11 cellular contexts compared by ENCODE assay signal in the genomic region with DNA sequence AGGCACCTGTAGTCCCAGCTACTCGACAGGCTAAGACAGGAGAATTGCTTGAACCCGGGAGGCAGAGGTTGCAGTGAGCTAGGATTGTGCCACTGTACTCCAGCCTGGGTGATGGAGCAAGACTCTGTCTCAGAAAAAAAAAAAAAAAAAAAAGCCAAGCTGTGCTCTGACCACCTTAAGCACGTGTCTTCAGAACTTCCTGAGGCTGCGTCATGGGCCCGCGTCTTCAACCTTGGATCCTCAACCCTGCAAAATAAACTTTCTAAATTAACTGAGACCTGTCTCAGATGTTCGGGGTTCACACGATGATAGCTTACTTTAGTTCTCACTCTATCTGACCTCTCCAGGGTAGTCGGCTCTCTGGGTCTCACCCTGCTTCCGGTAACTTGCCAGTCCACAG.
DNase-seq lines count a peak whose midpoint lies in the region; ATAC-seq, FAIRE-seq and TF ChIP-seq lines count a peak whose summit lies in the region.
"Had no signal": no experiment of that assay in that cellular context is flagged by ENCODE, and none has a peak within 500 bp of the region (broad histone marks: within the 10 kb centered on the region; RNA-seq: fewer than 3 reads in every experiment).

No MANE protein-coding gene starts in this region.

- no peaks in the 10 kb centered on the region for H3F3A ChIP-seq in GM23338 (replicated peaks; ENCODE audit: low read depth)

- H3K27me3 Mint-ChIP-seq in GM23338 (ENCODE audit: insufficient read depth, low read depth, poor library complexity) = peaks cover 7% of the 10 kb centered on the region
- no peaks in the 10 kb centered on the region for H3K27me3 Mint-ChIP-seq in activated naive CD4-positive, alpha-beta T cell treated with anti-CD3 and anti-CD28 coated beads for 36 hours (ENCODE audit: low read depth)

- H3K4me3 ChIP-seq in GM23338 = no peak overlapping the region
- H3K4me3 ChIP-seq in small intestine (ENCODE audit: low read depth in 1 of 2, low read length in 2 of 2) = no peak overlapping the region
- no peak overlapping the region for H3K4me3 ChIP-seq in OCI-LY7 (ENCODE audit: low read depth, low read length, poor library complexity, severe bottlenecking)

- H2AFZ ChIP-seq in GM23338 = 0 out of 2 replicates have a peak overlapping the region, but pooled peaks have one; percentile 18
- no peak overlapping the region for H2AFZ ChIP-seq in OCI-LY7 (ENCODE audit: low read length)

- no peaks in the 10 kb centered on the region for H4K20me1 ChIP-seq in GM23338 (replicated peaks; ENCODE audit: insufficient read depth)
- no peaks in the 10 kb centered on the region for H4K20me1 ChIP-seq in OCI-LY7 (ENCODE audit: insufficient read depth, low read length)

- TF ChIP-seq CTCF in GM23338 (conservative IDR thresholded peaks at IDR 0.05; ENCODE audit: low read depth in 2 of 2) (no peak), OCI-LY7 (conservative IDR thresholded peaks at IDR 0.05; ENCODE audit: low read length) (no peak)

- intact Hi-C loops in activated naive CD4-positive, alpha-beta T cell treated with anti-CD3 and anti-CD28 coated beads for 36 hours (cut with micrococcal nuclease) = no loop called here
- intact Hi-C loops in OCI-LY7 (cut with micrococcal nuclease; ENCODE audit: unreplicated experiment) = no loop called here

- no peak overlapping the region; the same call in 1 of the 2 replicates for H3K27ac Mint-ChIP-seq in GM23338
- H3K27ac Mint-ChIP-seq in activated naive CD4-positive, alpha-beta T cell treated with anti-CD3 and anti-CD28 coated beads for 36 hours = peak overlapping the region; percentile 57

- H3K79me2 ChIP-seq in GM23338 (replicated peaks; ENCODE audit: insufficient read depth) (no peaks in the 10 kb centered on the region), OCI-LY7 (ENCODE audit: insufficient read depth, low read depth, low read length) (no peaks in the 10 kb centered on the region)

- H3K9me2 ChIP-seq in GM23338 (ENCODE audit: insufficient read depth) = no peaks in the 10 kb centered on the region
- H3K9me2 ChIP-seq in OCI-LY7 (ENCODE audit: insufficient read depth, low read length) = no peaks in the 10 kb centered on the region

- no peaks in the 10 kb centered on the region for H3K9me3 ChIP-seq in small intestine (ENCODE audit: control insufficient read depth, low read depth)
- H3K9me3 ChIP-seq in OCI-LY7 (ENCODE audit: low read length) = no peaks in the 10 kb centered on the region

- H3K4me1 Mint-ChIP-seq in GM23338 = peaks cover 19% of the 10 kb centered on the region
- H3K4me1 Mint-ChIP-seq in activated naive CD4-positive, alpha-beta T cell treated with anti-CD3 and anti-CD28 coated beads for 36 hours (ENCODE audit: low read depth) = peaks cover 54% of the 10 kb centered on the region

- H3K4me1 ChIP-seq in GM23338 (ENCODE audit: insufficient read depth) = peaks cover 6% of the 10 kb centered on the region; the same call in 1 of the 2 replicates
- H3K4me1 ChIP-seq in small intestine (ENCODE audit: control insufficient read depth in 2 of 2, insufficient read depth in 1 of 2, low read depth in 1 of 2, low read length in 1 of 2) = no peaks in the 10 kb centered on the region
- peaks cover 50% of the 10 kb centered on the region for H3K4me1 ChIP-seq in OCI-LY7 (ENCODE audit: insufficient read depth, low read length, poor library complexity, severe bottlenecking)

- no peak overlapping the region for H3K27ac ChIP-seq in GM23338 (ENCODE audit: low read depth)
- H3K27ac ChIP-seq in small intestine (ENCODE audit: low read depth in 1 of 2, low read length in 1 of 2) = peak overlapping the region in 1 of 2 donors; percentile 19
- no peak overlapping the region for H3K27ac ChIP-seq in OCI-LY7 (ENCODE audit: low read depth, low read length, poor library complexity, severe bottlenecking)

- CTCF ChIA-PET in activated naive CD4-positive, alpha-beta T cell treated with anti-CD3 and anti-CD28 coated beads for 36 hours (lab: Charles Lee) = interaction anchor here (1.1 kb wide), 1 partner anchor 310 kb away, joined by 3 read pairs; no protein-coding TSS in a partner anchor
- CTCF ChIA-PET in OCI-LY7 (lab: Charles Lee; ENCODE audit: unreplicated experiment) = no interaction called here

- H3K36me3 ChIP-seq in GM23338 (ENCODE audit: insufficient read depth) (no peaks in the 10 kb centered on the region), small intestine (ENCODE audit: control insufficient read depth in 2 of 2, insufficient read depth in 2 of 2, low read length in 2 of 2) (no peaks in the 10 kb centered on the region), OCI-LY7 (ENCODE audit: insufficient read depth, low read length) (no peaks in the 10 kb centered on the region)

- WGBS in small intestine, 3 donors = 75 to 91% (median 77%) methylated on average over 10 of the region's 10 CpGs

- H3K36me3 Mint-ChIP-seq in GM23338 (ENCODE audit: low read depth) = no peaks in the 10 kb centered on the region
- peaks cover 1% of the 10 kb centered on the region for H3K36me3 Mint-ChIP-seq in activated naive CD4-positive, alpha-beta T cell treated with anti-CD3 and anti-CD28 coated beads for 36 hours (ENCODE audit: low read depth)

- no peak for FAIRE-seq in small intestine (lab: Jason Lieb, UNC)
- FAIRE-seq: bronchial epithelial cell had no signal

- POLR2A ChIA-PET in OCI-LY7 (lab: Charles Lee) = interaction anchor here (0.6 kb wide), 1 partner anchor 48 kb away, joined by 3 read pairs; no protein-coding TSS in a partner anchor

- no peaks in the 10 kb centered on the region for H3K9me3 Mint-ChIP-seq in GM23338
- peaks cover 2% of the 10 kb centered on the region for H3K9me3 Mint-ChIP-seq in activated naive CD4-positive, alpha-beta T cell treated with anti-CD3 and anti-CD28 coated beads for 36 hours

- no peak for DNase-seq in GM23338 (ENCODE audit: low spot score)
- peak; percentile 16 to 18 for DNase-seq in activated CD4-positive, alpha-beta T cell treated with anti-CD3 and anti-CD28 coated beads for 4 hours
- DNase-seq in activated naive CD4-positive, alpha-beta T cell treated with anti-CD3 and anti-CD28 coated beads for 36 hours = peak; percentile 52
- peak; percentile 36 for DNase-seq in small intestine
- no peak for DNase-seq in SK-N-DZ (ENCODE audit: low spot score)
- DNase-seq in OCI-LY7 (ENCODE audit: low spot score) = no peak
- DNase-seq: NCI-H2029 had no signal

- ATAC-seq in GM23338 (no peak), GM21515 (IDR thresholded peaks at IDR 0.05; ENCODE audit: unreplicated experiment) (no peak), HG03565 (IDR thresholded peaks at IDR 0.05; ENCODE audit: unreplicated experiment) (no peak)
- ATAC-seq: left colon had no signal

- H3K4me2 ChIP-seq in GM23338 = no peak overlapping the region
- H3K4me2 ChIP-seq in OCI-LY7 (ENCODE audit: low read length) = no peak overlapping the region

- no peak overlapping the region for H3K4me3 Mint-ChIP-seq in GM23338
- H3K4me3 Mint-ChIP-seq in activated naive CD4-positive, alpha-beta T cell treated with anti-CD3 and anti-CD28 coated beads for 36 hours = no peak overlapping the region

- H3K27me3 ChIP-seq in GM23338 (ENCODE audit: insufficient read depth) (no peaks in the 10 kb centered on the region), small intestine (ENCODE audit: control insufficient read depth in 2 of 2, insufficient read depth in 2 of 2, low read length in 2 of 2) (no peaks in the 10 kb centered on the region)

- no TSS peak for BruUV-seq in OCI-LY7 (replicated peaks; lab: Mats Ljungman, UMichigan)

Comparison
In these comparisons a context has a peak if more than half of its experiments do, and no peak if none do; other contexts are left out.
1. DNase-seq: peak in activated CD4-positive, alpha-beta T cell treated with anti-CD3 and anti-CD28 coated beads for 4 hours (2 of 2), activated naive CD4-positive, alpha-beta T cell treated with anti-CD3 and anti-CD28 coated beads for 36 hours (single experiment) and small intestine (single experiment); none in GM23338 (single experiment), SK-N-DZ (single experiment) and OCI-LY7 (single experiment).